9 cellular contexts compared by ENCODE assay signal in genomic region chr15:75620043-75620775, GRCh38. TPM values are rescaled to one million over a fixed set of nuclear protein-coding genes. Genes with fewer than 3 reads are reported as not detected.
DNase-seq lines count a peak whose midpoint lies in the region; ATAC-seq, FAIRE-seq and TF ChIP-seq lines count a peak whose summit lies in the region.
"Had no signal": no experiment of that assay in that cellular context is flagged by ENCODE, and none has a peak within 500 bp of the region (broad histone marks: within the 10 kb centered on the region; RNA-seq: fewer than 3 reads in every experiment).

No MANE protein-coding gene starts in this region.

- no peaks in the 10 kb centered on the region for H3K9me3 ChIP-seq in muscle layer of colon (ENCODE audit: low read length)
- H3K9me3 ChIP-seq in HAP-1, result no peaks in the 10 kb centered on the region

- TF ChIP-seq CTCF in cardiac fibroblast (IDR thresholded peaks at IDR 0.05; ENCODE audit: low read depth, low read length), result no peak

- peaks cover 17% of the 10 kb centered on the region for H3K79me2 ChIP-seq in ACC112 (ENCODE audit: control insufficient read depth, insufficient read depth, low read length, unreplicated experiment)

- DNase-seq in KBM-7, result peak; percentile 52
- DNase-seq in cardiac fibroblast (ENCODE audit: low read depth in 2 of 2), result peak; percentile 62 to 90
- no peak for DNase-seq in NCI-H1417 treated with DMSO at 0.1 percent for 48 hours (lab: John Stamatoyannopoulos, UW)
- no peak for DNase-seq in HAP-1 (ENCODE audit: low spot score in 2 of 2)
- DNase-seq in GM12891 (ENCODE audit: insufficient read length, low spot score), result no peak

- FAIRE-seq in GM12891 (lab: Jason Lieb, UNC), result no peak

- in situ Hi-C loops in KBM-7 (cut with MboI; ENCODE audit: low pct_unique_long_range_greater_than_20kb, low sequenced_read_pairs), result no loop called here
- in situ Hi-C loops in HAP-1 (cut with MboI; ENCODE audit: low sequenced_read_pairs), result no loop called here

- H3K4me3 ChIP-seq in ACC112 (ENCODE audit: low read depth, low read length), result peak overlapping the region; percentile 68
- H3K4me3 ChIP-seq in cardiac fibroblast (replicated peaks in 1 of 2; ENCODE audit: low read depth in 2 of 2, low read length in 2 of 2), result peak overlapping the region; percentile 3 to 33
- H3K4me3 ChIP-seq in muscle layer of colon (ENCODE audit: low read depth in 1 of 2, low read length in 2 of 2), result peak overlapping the region in 1 of 2 donors; percentile 38
- H3K4me3 ChIP-seq in HAP-1, result no peak overlapping the region
- H3K4me3 ChIP-seq: lung had no signal

- peak overlapping the region; percentile 19 for H2AFZ ChIP-seq in ACC112 (ENCODE audit: low read length, unreplicated experiment)

- peak overlapping the region; percentile 90 for H3K27ac ChIP-seq in ACC112 (ENCODE audit: low read depth, low read length)
- peak overlapping the region; percentile 34 for H3K27ac ChIP-seq in muscle layer of colon (ENCODE audit: low read depth, low read length)

- H3K4me1 ChIP-seq in ACC112 (ENCODE audit: control insufficient read depth, insufficient read depth, low read length, unreplicated experiment) (peaks cover 15% of the 10 kb centered on the region), muscle layer of colon (ENCODE audit: insufficient read depth, low read length) (peaks cover 8% of the 10 kb centered on the region), HAP-1 (no peaks in the 10 kb centered on the region)

- no peaks in the 10 kb centered on the region for H3K27me3 ChIP-seq in ACC112 (ENCODE audit: insufficient read depth, low read length)
- H3K27me3 ChIP-seq in muscle layer of colon (ENCODE audit: control insufficient read depth in 1 of 2, insufficient read depth in 2 of 2, low read length in 2 of 2), result no peaks in the 10 kb centered on the region
- H3K27me3 ChIP-seq in HAP-1 (ENCODE audit: low read depth), result no peaks in the 10 kb centered on the region

- no peak for ATAC-seq in GM19397 (IDR thresholded peaks at IDR 0.05; ENCODE audit: unreplicated experiment)

- peak overlapping the region; percentile 41 for H3K9ac ChIP-seq in muscle layer of colon (ENCODE audit: low read length)

- no peak for TF ChIP-seq POLR2A in GM12891 (IDR thresholded peaks at IDR 0.05; ENCODE audit: low read depth, low read length)

- H3K36me3 ChIP-seq in ACC112 (ENCODE audit: insufficient read depth, low read length) (peaks cover 18% of the 10 kb centered on the region), muscle layer of colon (ENCODE audit: insufficient read depth, low read length) (peaks cover 35% of the 10 kb centered on the region), HAP-1 (replicated peaks) (peaks cover 53% of the 10 kb centered on the region)

TF ChIP-seq in GM12891, 5 proteins besides CTCF, POLR2A, EP300 and RAD21:
- no peak for TF ChIP-seq POU2F2 (IDR thresholded peaks at IDR 0.05; ENCODE audit: low read depth, low read length)
- TF ChIP-seq PAX5 (IDR thresholded peaks at IDR 0.05; ENCODE audit: insufficient read depth, low read length, severe bottlenecking), result no peak
- no peak for TF ChIP-seq SPI1 (IDR thresholded peaks at IDR 0.05; ENCODE audit: low read depth, low read length)
- TF ChIP-seq POLR2AphosphoS5 (IDR thresholded peaks at IDR 0.05; ENCODE audit: low read depth, low read length), result no peak
- no peak for TF ChIP-seq TAF1 (IDR thresholded peaks at IDR 0.05; ENCODE audit: low read depth, low read length)

RNA-seq across cellular contexts. Expression of gene SNUPN, which starts 5.3 kb away (rescaled TPM):
- 19.9 TPM for polyA plus RNA-seq in GM12891 (2012; ENCODE audit: low read depth, missing spikeins)

RNA-seq across cellular contexts. Expression of gene IMP3, which starts 19.8 kb away (rescaled TPM):
- polyA plus RNA-seq in GM12891 (2012; ENCODE audit: low read depth, missing spikeins), result 62.4 TPM

RNA-seq across cellular contexts. Expression of gene SNX33, which starts 27.5 kb away (rescaled TPM):
- polyA plus RNA-seq in GM12891 (2012; ENCODE audit: low read depth, missing spikeins), result 0.32 TPM

RNA-seq across cellular contexts. Expression of gene PTPN9, which starts 41.1 kb away (rescaled TPM):
- polyA plus RNA-seq in GM12891 (2012; ENCODE audit: low read depth, missing spikeins), result 14.4 TPM

Comparison
In these comparisons a context has a peak if more than half of its experiments do, and no peak if none do; other contexts are left out.
1. DNase-seq: peak in KBM-7 (single experiment) and cardiac fibroblast (2 of 2); none in NCI-H1417 treated with DMSO at 0.1 percent for 48 hours (single experiment), HAP-1 (0 of 2) and GM12891 (single experiment).